Comparison of ENCODE assay signal across 8 cellular contexts in the genomic region with DNA sequence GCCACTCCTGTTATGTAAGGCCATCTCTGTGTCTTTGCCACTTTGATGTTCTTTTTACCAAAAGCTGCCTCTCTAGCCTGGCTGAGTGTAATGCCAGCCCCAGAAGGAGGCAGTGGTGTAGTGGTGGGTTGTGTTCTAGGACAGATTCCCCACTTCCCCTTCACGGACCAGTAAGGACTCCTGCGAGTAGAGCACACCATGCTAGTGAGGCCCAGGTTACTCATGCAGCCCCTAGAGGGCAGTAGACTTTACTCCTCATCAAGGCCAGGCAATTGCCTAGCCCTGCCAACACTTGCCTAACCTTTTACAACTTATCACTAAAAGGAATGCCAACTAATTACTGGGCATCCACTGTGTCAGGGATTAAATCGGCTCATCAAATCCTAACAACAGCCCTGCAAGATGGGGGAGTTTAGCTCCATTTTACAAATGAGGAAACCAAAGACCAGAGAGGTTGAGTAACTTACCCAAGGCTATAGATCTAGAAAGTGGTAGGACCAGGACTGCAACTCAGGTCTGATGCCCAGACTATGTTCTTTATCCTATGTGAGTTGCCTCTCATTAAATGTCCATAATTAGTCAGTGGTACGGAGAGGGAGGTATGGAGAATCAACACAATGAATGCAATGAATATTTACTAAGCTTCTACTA.
DNase-seq lines count a peak whose midpoint lies in the region; ATAC-seq and TF ChIP-seq lines count a peak whose summit lies in the region.

No MANE protein-coding gene starts in this region.

- POLR2A ChIA-PET in PC-9 (lab: Charles Lee; ENCODE audit: unreplicated experiment) = no interaction called here

- H3K36me3 ChIP-seq in PC-9 (ENCODE audit: low read depth) = no peaks in the 10 kb centered on the region

- ATAC-seq in GM18868 (IDR thresholded peaks at IDR 0.05; ENCODE audit: unreplicated experiment) (peak; percentile 98), HG03108 (IDR thresholded peaks at IDR 0.05; ENCODE audit: unreplicated experiment) (peak; percentile 62), GM18517 (IDR thresholded peaks at IDR 0.05; ENCODE audit: unreplicated experiment) (no peak)

- H3F3A ChIP-seq in PC-9 (ENCODE audit: insufficient read depth, low read depth) = no peaks in the 10 kb centered on the region

- no peaks in the 10 kb centered on the region for H3K9me3 ChIP-seq in PC-9 (ENCODE audit: insufficient read depth, low read depth)

- peaks cover 9% of the 10 kb centered on the region for H3K4me1 Mint-ChIP-seq in osteocyte (ENCODE audit: unreplicated experiment)

- peak; percentile 77 for TF ChIP-seq CTCF in C4-2B (conservative IDR thresholded peaks at IDR 0.05)
- TF ChIP-seq CTCF in PC-9 (conservative IDR thresholded peaks at IDR 0.05) = peak; percentile 65; the same call in 1 of the 2 replicates
- TF ChIP-seq CTCF in osteocyte (IDR thresholded peaks at IDR 0.05) = peak; percentile 35

- H3K27me3 Mint-ChIP-seq in osteocyte (ENCODE audit: unreplicated experiment) = peaks cover 4% of the 10 kb centered on the region

- CTCF ChIA-PET in PC-9 (lab: Charles Lee) = interaction anchor here (0.9 kb wide), 1 partner anchor 105 kb away, joined by 3 read pairs; no protein-coding TSS in a partner anchor

- DNase-seq in PC-9 (peak in 1 of 2 experiments; percentile 47), dermis blood vessel endothelial cell (peak; percentile 40), osteocyte (ENCODE audit: extremely low spot score, unreplicated experiment) (no peak)
- no peak for DNase-seq in stimulated activated naive CD4-positive, alpha-beta T cell treated with Interleukin-2 at 50 U/mL for 16 hours (lab: John Stamatoyannopoulos, UW)

- H4K20me1 ChIP-seq in PC-9 (ENCODE audit: insufficient read depth) = no peaks in the 10 kb centered on the region

- no peaks in the 10 kb centered on the region for H3K36me3 Mint-ChIP-seq in osteocyte (ENCODE audit: unreplicated experiment)

- no peaks in the 10 kb centered on the region for H3K9me3 Mint-ChIP-seq in osteocyte (ENCODE audit: unreplicated experiment)

- H3K9me2 ChIP-seq in PC-9 (ENCODE audit: insufficient read depth) = no peaks in the 10 kb centered on the region

- H3K27me3 ChIP-seq in PC-9 (ENCODE audit: insufficient read depth, low read depth) = no peaks in the 10 kb centered on the region

- H3K79me2 ChIP-seq in PC-9 (ENCODE audit: low read depth) = no peaks in the 10 kb centered on the region

- H2AFZ ChIP-seq in PC-9 = no peak overlapping the region

- no peaks in the 10 kb centered on the region for H3K4me1 ChIP-seq in PC-9 (replicated peaks; ENCODE audit: insufficient read depth)

- BruUV-seq in PC-9 (replicated peaks; lab: Mats Ljungman, UMichigan) = no TSS peak

- H3K27ac ChIP-seq in C4-2B (no peak overlapping the region), PC-9 (no peak overlapping the region)

- intact Hi-C loops in PC-9 (cut with micrococcal nuclease; ENCODE audit: unreplicated experiment) = no loop called here

- no peak overlapping the region for H3K4me3 Mint-ChIP-seq in osteocyte (ENCODE audit: unreplicated experiment)

- no peak overlapping the region for H3K27ac Mint-ChIP-seq in osteocyte (ENCODE audit: unreplicated experiment)

- no peak overlapping the region for H3K4me2 ChIP-seq in PC-9

- no peak overlapping the region for H3K4me3 ChIP-seq in PC-9
